In genomic region chr1:65316233-65316632, GRCh38 we compare ENCODE assay signal across 1 cellular context.
TF ChIP-seq lines count a peak whose summit lies in the region.

No MANE protein-coding gene starts in this region.

TF ChIP-seq in K562, 482 proteins besides CTCF, POLR2A, EP300 and RAD21 (continued from another document):
- TF ChIP-seq CLOCK (CRISPR knock-in tag; IDR thresholded peaks at IDR 0.05; ENCODE audit: borderline replicate concordance) = no peak
- TF ChIP-seq EP400 (IDR thresholded peaks at IDR 0.05) = no peak
- no peak for TF ChIP-seq POLR2AphosphoS5 (IDR thresholded peaks at IDR 0.05; ENCODE audit: control insufficient read depth, insufficient read depth, low read depth, low read length)
- TF ChIP-seq HOMEZ (CRISPR knock-in tag; IDR thresholded peaks at IDR 0.05) = no peak
- no peak for TF ChIP-seq BCL6 (CRISPR knock-in tag; IDR thresholded peaks at IDR 0.05)
- TF ChIP-seq NFIC (IDR thresholded peaks at IDR 0.05) = no peak
- no peak for TF ChIP-seq SAFB2 (IDR thresholded peaks at IDR 0.05; ENCODE audit: borderline replicate concordance, low read depth, low read length, severe bottlenecking)
- no peak for TF ChIP-seq EGR1 (conservative IDR thresholded peaks at IDR 0.05)
- TF ChIP-seq ZNF592 (IDR thresholded peaks at IDR 0.05) = peak; percentile 64
